8 cellular contexts compared by ENCODE assay signal in the genomic region with DNA sequence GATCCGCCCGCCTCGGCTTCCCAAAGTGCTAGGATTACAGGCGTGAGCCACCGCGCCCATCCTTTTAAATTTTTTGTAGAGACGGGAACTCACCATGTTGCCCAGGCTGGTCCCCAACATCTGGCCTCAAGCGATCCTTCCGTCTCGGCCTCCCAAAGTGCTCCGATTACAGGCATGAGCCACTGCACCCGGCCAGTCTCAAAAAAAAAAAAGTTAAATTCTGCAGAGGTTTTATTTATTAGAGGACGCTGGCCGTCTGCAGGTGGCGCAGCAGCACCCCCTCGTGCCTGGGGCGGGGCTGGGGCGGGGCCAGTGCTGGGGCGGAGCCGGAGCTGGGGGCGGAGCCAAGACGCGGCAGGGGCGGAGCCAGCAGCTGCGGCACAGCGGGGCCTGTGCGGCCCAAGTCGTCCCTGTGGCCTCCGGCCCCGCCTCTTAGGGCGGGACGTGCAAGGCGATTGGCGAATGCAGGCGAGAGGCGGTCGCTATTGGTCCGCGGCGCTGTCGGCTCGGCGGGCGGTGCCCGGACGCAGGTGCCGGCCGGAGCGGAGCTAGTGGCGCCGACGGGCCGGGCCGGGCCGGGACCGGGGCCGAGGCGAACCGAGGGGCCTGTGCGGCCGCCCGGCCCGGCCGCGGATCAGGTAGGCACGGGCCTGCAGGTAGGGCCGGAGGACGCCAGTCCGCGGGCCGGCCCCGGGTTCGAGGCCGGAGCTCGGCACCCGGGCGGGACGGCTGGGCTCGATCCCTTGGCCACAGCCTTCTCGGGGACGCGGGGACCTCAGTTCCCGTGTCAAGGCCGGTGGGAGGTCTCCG. TPM values are rescaled to one million over a fixed set of nuclear protein-coding genes. Genes with fewer than 3 reads are reported as not detected.
DNase-seq lines count a peak whose midpoint lies in the region; ATAC-seq lines count a peak whose summit lies in the region.

Gene MARCHF2, plus strand, starts transcription at position 523 of the 810 bp plus-strand sequence. CDS start 8,536 bp downstream, outside the sequence.

- peak; percentile 98 for ATAC-seq in GM21360 (IDR thresholded peaks at IDR 0.05; ENCODE audit: unreplicated experiment)

- peaks cover 7% of the 10 kb centered on the region for H3K79me1 ChIP-seq in mesenchymal stem cell (replicated peaks; ENCODE audit: low read length, poor library complexity, severe bottlenecking)

- H2BK120ac ChIP-seq in mesenchymal stem cell (ENCODE audit: low read depth, low read length): no peak within 1 kb of the TSS

- H2BK5ac ChIP-seq in mesenchymal stem cell (ENCODE audit: low read depth, low read length, poor library complexity, severe bottlenecking): no peak within 1 kb of the TSS

- peak within 1 kb of the TSS; percentile 35 for H3K27ac ChIP-seq in effector memory CD4-positive, alpha-beta T cell (ENCODE audit: insufficient read depth, low read length, poor library complexity, severe bottlenecking)
- H3K27ac ChIP-seq in mesenchymal stem cell (ENCODE audit: low read length, poor library complexity, severe bottlenecking): no peak within 1 kb of the TSS

- H3K27me3 ChIP-seq in effector memory CD4-positive, alpha-beta T cell (replicated peaks; ENCODE audit: control insufficient read depth, insufficient read depth, low read length, poor library complexity, severe bottlenecking): no peaks in the 10 kb centered on the region
- H3K27me3 ChIP-seq in mesenchymal stem cell (ENCODE audit: control insufficient read depth in 1 of 2, insufficient read depth in 1 of 2, low read length in 2 of 2): no peaks in the 10 kb centered on the region

- peak within 1 kb of the TSS; percentile 67 for H3K4me3 ChIP-seq in effector memory CD4-positive, alpha-beta T cell (ENCODE audit: insufficient read depth, low read depth, low read length, poor library complexity, severe bottlenecking)
- H3K4me3 ChIP-seq in mesenchymal stem cell (ENCODE audit: insufficient read depth in 1 of 2, low read depth in 1 of 2, low read length in 2 of 2): peak within 1 kb of the TSS; percentile 86 to 91

- H2AK5ac ChIP-seq in mesenchymal stem cell (ENCODE audit: low read length, severe bottlenecking): no peak within 1 kb of the TSS

- H3K4me1 ChIP-seq in effector memory CD4-positive, alpha-beta T cell (ENCODE audit: control insufficient read depth, insufficient read depth, low read length, poor library complexity, severe bottlenecking): peaks cover 7% of the 10 kb centered on the region
- peaks cover 9% of the 10 kb centered on the region for H3K4me1 ChIP-seq in mesenchymal stem cell (ENCODE audit: control insufficient read depth, insufficient read depth, low read depth, low read length)

- peak within 1 kb of the TSS in 1 of 2 experiments; percentile 40 for H3K4ac ChIP-seq in mesenchymal stem cell (ENCODE audit: low read depth in 1 of 2, low read length in 2 of 2)

- DNase-seq in COR-L47 (lab: John Stamatoyannopoulos, UW): peak; percentile 90
- peak; percentile 87 for DNase-seq in HT1080 (ENCODE audit: low read depth)
- peak; percentile 90 for DNase-seq in NK-92 treated with Interleukin-12 subunit alpha and Interleukin-12 subunit beta, amount 100 ng/mL, for 24 hours (lab: John Stamatoyannopoulos, UW)
- peak; percentile 99 for DNase-seq in activated CD8-positive, alpha-beta memory T cell treated with anti-CD3 and anti-CD28 coated beads for 24 hours
- peak; percentile 93 to 97 (median 94) for DNase-seq in effector memory CD4-positive, alpha-beta T cell
- peak; percentile 95 for DNase-seq in mesenchymal stem cell
- peak; percentile 82 for DNase-seq in stimulated activated CD8-positive, alpha-beta memory T cell treated with anti-CD3 and anti-CD28 coated beads, Interleukin-12 subunit alpha, Interleukin-12 subunit beta, amount 100 ng/mL, for 24 hours (ENCODE audit: extremely low read depth)

- H3K14ac ChIP-seq in mesenchymal stem cell (ENCODE audit: low read length in 2 of 2): peak within 1 kb of the TSS in 1 of 2 experiments; percentile 90

- no peaks in the 10 kb centered on the region for H3K9me3 ChIP-seq in effector memory CD4-positive, alpha-beta T cell (ENCODE audit: control insufficient read depth, low read length)
- no peaks in the 10 kb centered on the region for H3K9me3 ChIP-seq in mesenchymal stem cell (ENCODE audit: control insufficient read depth, low read length)

- no peaks in the 10 kb centered on the region for H3K36me3 ChIP-seq in effector memory CD4-positive, alpha-beta T cell (ENCODE audit: control insufficient read depth, insufficient read depth, low read length)
- no peaks in the 10 kb centered on the region for H3K36me3 ChIP-seq in mesenchymal stem cell (ENCODE audit: control insufficient read depth in 1 of 2, insufficient read depth in 2 of 2, low read depth in 1 of 2, low read length in 2 of 2)

- 7% methylated on average over 62 of the region's 85 CpGs for WGBS in mesenchymal stem cell

- peak within 1 kb of the TSS; percentile 78 for H2AFZ ChIP-seq in mesenchymal stem cell (ENCODE audit: low read depth, low read length)

- peak within 1 kb of the TSS; percentile 69 for H4K8ac ChIP-seq in mesenchymal stem cell (ENCODE audit: low read length)

- no peak within 1 kb of the TSS for H2BK15ac ChIP-seq in mesenchymal stem cell (ENCODE audit: low read depth, poor library complexity, severe bottlenecking)

- peak within 1 kb of the TSS in 1 of 2 experiments; percentile 21 for H2BK12ac ChIP-seq in mesenchymal stem cell (ENCODE audit: low read length in 2 of 2)

- peak within 1 kb of the TSS; percentile 83 for H3K9ac ChIP-seq in mesenchymal stem cell (ENCODE audit: low read length)

- no peak within 1 kb of the TSS for H4K91ac ChIP-seq in mesenchymal stem cell (ENCODE audit: low read length)

- no peak within 1 kb of the TSS for H3K18ac ChIP-seq in mesenchymal stem cell (ENCODE audit: low read depth in 1 of 2, low read length in 2 of 2)

- H3K23ac ChIP-seq in mesenchymal stem cell (ENCODE audit: low read length in 2 of 2): no peak within 1 kb of the TSS

- H3K4me2 ChIP-seq in mesenchymal stem cell (ENCODE audit: low read length, poor library complexity, severe bottlenecking): peak within 1 kb of the TSS; percentile 74

RNA-seq across cellular contexts. Expression of gene MARCHF2, which starts in this region (rescaled TPM):
- total RNA-seq in HT1080 (2014; rRNA removed; shearing (Covaris generic)): 6.5 and 10.4 TPM in 2 replicates
- polyA plus RNA-seq in HT1080 (2015; cell fraction: cytosol; rRNA removed): 14.6 and 16.6 TPM in 2 replicates
- 10.8 and 13.0 TPM in 2 replicates for polyA plus RNA-seq in HT1080 (2015; cell fraction: nucleus; rRNA removed)
- 42.1 TPM for polyA plus RNA-seq in mesenchymal stem cell (2013, experiment 1 of 2)
- polyA plus RNA-seq in mesenchymal stem cell (2013, experiment 2 of 2): 39.4 TPM
